Comparison of ENCODE assay signal across 8 cellular contexts in genomic region chr11:122697636-122698167, GRCh38. TPM values are rescaled to one million over a fixed set of nuclear protein-coding genes. Genes with fewer than 3 reads are reported as not detected.
DNase-seq lines count a peak whose midpoint lies in the region; ATAC-seq and TF ChIP-seq lines count a peak whose summit lies in the region.

No MANE protein-coding gene starts in this region.

- no peak overlapping the region for H3K4me3 ChIP-seq in lung

- H3K9me3 Mint-ChIP-seq in IgD-negative memory B cell, result peaks cover 0 to 5% (median 0%) of the 10 kb centered on the region in 3 donors

- peaks cover 18 to 40% (median 25%) of the 10 kb centered on the region in 3 donors for H3K4me1 Mint-ChIP-seq in IgD-negative memory B cell

- no peaks in the 10 kb centered on the region for H3K27me3 ChIP-seq in lung (ENCODE audit: control insufficient read depth, insufficient read depth)

- no peaks in the 10 kb centered on the region for H3K4me1 ChIP-seq in lung (ENCODE audit: control insufficient read depth in 2 of 2, insufficient read depth in 2 of 2, low read length in 2 of 2)

- H3K36me3 ChIP-seq in lung (ENCODE audit: control insufficient read depth in 2 of 2, insufficient read depth in 2 of 2, low read length in 2 of 2), result no peaks in the 10 kb centered on the region

- 23 to 63% methylated on average over 8 of the region's 8 CpGs for WGBS in lung, 2 donors

- peaks cover 7% of the 10 kb centered on the region for H3K27me3 Mint-ChIP-seq in IgD-negative memory B cell

- H3K27ac ChIP-seq in lung (ENCODE audit: low read depth in 1 of 2, low read length in 1 of 2), result peak overlapping the region in 1 of 2 donors; percentile 65

- DNase-seq in GM03348 (ENCODE audit: low spot score) (peak; percentile 24), lung (ENCODE audit: low spot score) (no peak), NCI-H146 treated with DMSO at 0.1 percent for 48 hours (lab: John Stamatoyannopoulos, UW; ENCODE audit: unreplicated experiment) (no peak), epidermal melanocyte (ENCODE audit: insufficient read length, low spot score) (no peak), inferior parietal cortex (ENCODE audit: extremely low spot score) (no peak)
- peak; percentile 41 for DNase-seq in activated CD4-positive, alpha-beta T cell treated with anti-CD3 and anti-CD28 coated beads, Interleukin-2, amount 50 U/mL, for 1 hour

- no peaks in the 10 kb centered on the region for H3K9me3 ChIP-seq in lung (ENCODE audit: control insufficient read depth in 2 of 2, insufficient read depth in 1 of 2, low read length in 1 of 2)

- ATAC-seq in GM21447 (IDR thresholded peaks at IDR 0.05; ENCODE audit: unreplicated experiment), result peak; percentile 87
- peak; percentile 72 for ATAC-seq in lung (ENCODE audit: insufficient read depth, low FRiP score)

- TF ChIP-seq CTCF in lung (IDR thresholded peaks at IDR 0.05; ENCODE audit: control extremely low read depth, extremely low read depth), result no peak

- H3K36me3 Mint-ChIP-seq in IgD-negative memory B cell, result peaks cover 3% of the 10 kb centered on the region

- peak overlapping the region in 2 of 3 donors; percentile 46 to 84 for H3K27ac Mint-ChIP-seq in IgD-negative memory B cell

- peak overlapping the region in 3 of 4 donors; percentile 66 to 89 (median 76) for H3K4me3 Mint-ChIP-seq in IgD-negative memory B cell

RNA-seq across cellular contexts. Expression of gene UBASH3B, which starts 42.2 kb away (rescaled TPM):
- 1.3 TPM for polyA plus RNA-seq in IgD-negative memory B cell
- total RNA-seq in lung, result 10 to 100 TPM in 1 of 2 donors, 1 to 10 TPM in 1; 9.6 to 51.2 TPM
- 10 to 100 TPM in 1 of 2 donors, 1 to 10 TPM in 1; 5.8 to 15.1 TPM for polyA plus RNA-seq in lung

Comparison
In these comparisons a context has a peak if more than half of its experiments do, and no peak if none do; other contexts are left out.
1. DNase-seq: peak in GM03348 (single experiment) and activated CD4-positive, alpha-beta T cell treated with anti-CD3 and anti-CD28 coated beads, Interleukin-2, amount 50 U/mL, for 1 hour (single experiment); none in lung (single experiment), NCI-H146 treated with DMSO at 0.1 percent for 48 hours (single experiment), epidermal melanocyte (single experiment) and inferior parietal cortex (single experiment).